In genomic region chr9:121376214-121376830, GRCh38 we compare ENCODE assay signal across 9 cellular contexts. TPM values are rescaled to one million over a fixed set of nuclear protein-coding genes. Genes with fewer than 3 reads are reported as not detected.
A peak's percentile ranks its signal among the peaks of the same experiment; 100 is the strongest.
DNase-seq lines count a peak whose midpoint lies in the region; ATAC-seq and TF ChIP-seq lines count a peak whose summit lies in the region.
"Had no signal": no experiment of that assay in that cellular context is flagged by ENCODE, and none has a peak within 500 bp of the region (broad histone marks: within the 10 kb centered on the region; RNA-seq: fewer than 3 reads in every experiment).

No MANE protein-coding gene starts in this region.

- no peak for TF ChIP-seq POLR2A in Peyer's patch (IDR thresholded peaks at IDR 0.05)
- no peak for TF ChIP-seq POLR2A in esophagus squamous epithelium (IDR thresholded peaks at IDR 0.05)
- TF ChIP-seq POLR2A in spleen (IDR thresholded peaks at IDR 0.05): no peak

- DNase-seq in NCI-H1694 treated with DMSO at 0.1 percent for 48 hours (lab: John Stamatoyannopoulos, UW) (peak; percentile 10), NCI-H1694 (lab: John Stamatoyannopoulos, UW) (no peak), Peyer's patch (no peak), esophagus squamous epithelium (lab: John Stamatoyannopoulos, UW) (no peak), spleen (no peak), D341Med (ENCODE audit: low spot score) (no peak), GM20000 (ENCODE audit: low spot score) (no peak)
- DNase-seq: activated CD4-positive, alpha-beta T cell treated with anti-CD3 and anti-CD28 coated beads, Interleukin-2, amount 50 U/mL, for 4 hours had no signal

- H3K4me3 ChIP-seq in Peyer's patch (no peak overlapping the region), esophagus squamous epithelium (no peak overlapping the region), spleen (no peak overlapping the region)

- 80 to 82% methylated on average over 4 of the region's 4 CpGs for WGBS in esophagus squamous epithelium, 2 donors
- 87 to 93% (median 88%) methylated on average over 4 of the region's 4 CpGs for WGBS in spleen, 5 donors

- H3K9me3 ChIP-seq in Peyer's patch (no peaks in the 10 kb centered on the region), esophagus squamous epithelium (no peaks in the 10 kb centered on the region), spleen (peaks cover 0 to 5% (median 0%) of the 10 kb centered on the region in 8 donors)

- TF ChIP-seq CTCF in Peyer's patch (IDR thresholded peaks at IDR 0.05) (peak in 4 of 6 experiments; percentile 39 to 48 (median 44)), esophagus squamous epithelium (IDR thresholded peaks at IDR 0.05) (peak in 4 of 6 experiments; percentile 16 to 47 (median 42)), spleen (IDR thresholded peaks at IDR 0.05 in 8 of 11, conservative IDR thresholded peaks at IDR 0.05 in 3 of 11) (peak in 9 of 11 experiments; percentile 20 to 52 (median 37)), GM20000 (IDR thresholded peaks at IDR 0.05; ENCODE audit: extremely low read depth, missing control alignments) (no peak)

- H3K36me3 ChIP-seq in Peyer's patch (no peaks in the 10 kb centered on the region), esophagus squamous epithelium (no peaks in the 10 kb centered on the region), spleen (no peaks in the 10 kb centered on the region)

- H3K27me3 ChIP-seq in Peyer's patch: no peaks in the 10 kb centered on the region
- no peaks in the 10 kb centered on the region for H3K27me3 ChIP-seq in esophagus squamous epithelium
- no peaks in the 10 kb centered on the region for H3K27me3 ChIP-seq in spleen (replicated peaks in 1 of 7)

- ATAC-seq in HG03457 (IDR thresholded peaks at IDR 0.05; ENCODE audit: unreplicated experiment): no peak

- intact Hi-C loops in esophagus squamous epithelium (cut with DNase I) (loop anchor here (5.0 kb wide), 1 partner anchor 54 kb away; no protein-coding TSS in a partner anchor), spleen (cut with DNase I; ENCODE audit: low total_unique reads) (loop anchor here (10.0 kb wide), 1 partner anchor 52 kb away; no protein-coding TSS in a partner anchor)

- H3K27ac ChIP-seq in Peyer's patch (no peak overlapping the region), esophagus squamous epithelium (no peak overlapping the region), spleen (no peak overlapping the region)

- H3K4me1 ChIP-seq in Peyer's patch (peaks cover 0 to 28% (median 0%) of the 10 kb centered on the region in 4 donors), esophagus squamous epithelium (peaks cover 14 to 46% (median 26%) of the 10 kb centered on the region in 3 donors), spleen (peaks cover 0 to 29% (median 19%) of the 10 kb centered on the region in 6 donors)

RNA-seq across cellular contexts. Expression of gene STOM, which starts 6.3 kb away (rescaled TPM):
- 10 to 100 TPM; 30.5 to 60.1 (median 47.2) TPM for total RNA-seq in Peyer's patch
- total RNA-seq in esophagus squamous epithelium: 100 to 1,000 TPM in 2 of 4 donors, 10 to 100 TPM in 2; 43.7 to 169 (median 119) TPM
- total RNA-seq in spleen: 100 to 1,000 TPM; 265 to 493 (median 335) TPM
- polyA plus RNA-seq in spleen: 10 to 100 TPM; 42.7 to 91.6 (median 80.7) TPM
